1 cellular context compared by ENCODE assay signal in genomic region chr1:50308883-50309282, GRCh38.
TF ChIP-seq lines count a peak whose summit lies in the region.

No MANE protein-coding gene starts in this region.

TF ChIP-seq in GM12878, 131 proteins besides CTCF, POLR2A, EP300 and RAD21 (continued from another document):
- TF ChIP-seq RBBP5 (conservative IDR thresholded peaks at IDR 0.05): no peak
TF ChIP-seq in GM12878: peak in this region for 1.
